19 cellular contexts compared by ENCODE assay signal in genomic region chr7:2436341-2437104, GRCh38. TPM values are rescaled to one million over a fixed set of nuclear protein-coding genes. Genes with fewer than 3 reads are reported as not detected.
"Had no signal": no experiment of that assay in that cellular context is flagged by ENCODE, and none has a peak within 500 bp of the region (broad histone marks: within the 10 kb centered on the region; RNA-seq: fewer than 3 reads in every experiment).

No MANE protein-coding gene starts in this region.

- H3K27ac Mint-ChIP-seq: activated T-helper 1 cell treated with anti-CD3 and anti-CD28 coated beads, Interleukin-12 subunit alpha, Interleukin-12 subunit beta, Interleukin-2, Interleukin-4 antibody, amounts not matched to agents 30 ng/mL and 10 ng/mL and 1 ng/mL, durations not matched to agents 14 hours and 24 hours and 36 hours; dendritic cell treated with granulocyte-macrophage colony-stimulating factor and Interleukin-4, amounts not matched to agents 40 ng/mL and 50 ng/mL, for 4 days had no signal

- H3K4me3 ChIP-seq: adrenal gland, psoas muscle, thoracic aorta had no signal

- H3K27ac ChIP-seq: adrenal gland, psoas muscle, thoracic aorta had no signal

- H3K4me1 ChIP-seq: adrenal gland, psoas muscle had no signal

- H3K9me3 ChIP-seq: adrenal gland, psoas muscle, thoracic aorta had no signal

- H3K4me3 Mint-ChIP-seq: activated T-helper 1 cell treated with anti-CD3 and anti-CD28 coated beads, Interleukin-12 subunit alpha, Interleukin-12 subunit beta, Interleukin-2, Interleukin-4 antibody, amounts not matched to agents 30 ng/mL and 10 ng/mL and 1 ng/mL, durations not matched to agents 14 hours and 24 hours and 36 hours; dendritic cell treated with granulocyte-macrophage colony-stimulating factor and Interleukin-4, amounts not matched to agents 40 ng/mL and 50 ng/mL, for 4 days; effector memory CD8-positive, alpha-beta T cell; natural killer cell had no signal

- H3K9me3 Mint-ChIP-seq: activated T-helper 1 cell treated with anti-CD3 and anti-CD28 coated beads, Interleukin-12 subunit alpha, Interleukin-12 subunit beta, Interleukin-2, Interleukin-4 antibody, amounts not matched to agents 30 ng/mL and 10 ng/mL and 1 ng/mL, durations not matched to agents 14 hours and 24 hours and 36 hours; dendritic cell treated with granulocyte-macrophage colony-stimulating factor and Interleukin-4, amounts not matched to agents 40 ng/mL and 50 ng/mL, for 4 days; effector memory CD8-positive, alpha-beta T cell; natural killer cell had no signal

- H3K36me3 Mint-ChIP-seq: natural killer cell had no signal

- H3K27me3 Mint-ChIP-seq: dendritic cell treated with granulocyte-macrophage colony-stimulating factor and Interleukin-4, amounts not matched to agents 40 ng/mL and 50 ng/mL, for 4 days; effector memory CD8-positive, alpha-beta T cell had no signal

- H3K27me3 ChIP-seq: adrenal gland had no signal

- ATAC-seq: effector memory CD8-positive, alpha-beta T cell; natural killer cell; psoas muscle had no signal

- DNase-seq: activated CD4-positive, alpha-beta T cell treated with anti-CD3 and anti-CD28 coated beads, Interleukin-2, amount 50 U/mL, for 48 hours; activated CD4-positive, CD25-positive, alpha-beta regulatory T cell treated with anti-CD3 and anti-CD28 coated beads, Interleukin-2, amount 50 U/mL, for 72 hours; activated CD8-positive, alpha-beta memory T cell treated with anti-CD3 and anti-CD28 coated beads, Interleukin-2, amount 50 U/mL, for 4 hours; activated naive CD4-positive, alpha-beta T cell treated with Interleukin-2 at 50 U/mL for 16 hours; adrenal gland; effector memory CD8-positive, alpha-beta T cell; erythroblast; mammary epithelial cell; natural killer cell; psoas muscle; stimulated activated CD4-positive, alpha-beta T cell treated with anti-CD3 and anti-CD28 coated beads, Interleukin-2, amount 100 ng/mL, for 48 hours; stimulated activated naive CD8-positive, alpha-beta T cell treated with anti-CD3 and anti-CD28 coated beads, Interleukin-15, Interleukin-2, amounts not matched to agents 100 U/mL and 50 U/mL, for 24 hours; T-helper 9 cell had no signal

RNA-seq across cellular contexts. Expression of gene GRIFIN, which starts 39.7 kb away (rescaled TPM):
- total RNA-seq: activated T-helper 1 cell treated with anti-CD3 and anti-CD28 coated beads, Interleukin-12 subunit alpha, Interleukin-12 subunit beta, Interleukin-2, Interleukin-4 antibody, amounts not matched to agents 30 ng/mL and 10 ng/mL and 1 ng/mL, durations not matched to agents 14 hours and 24 hours and 36 hours; adrenal gland; left colon; mammary epithelial cell; mucosa of gallbladder; natural killer cell; psoas muscle; thoracic aorta; ureter had no signal
- polyA plus RNA-seq: adrenal gland, mammary epithelial cell, psoas muscle had no signal
